1 cellular context compared by ENCODE assay signal in genomic region chr2:33275689-33276444, GRCh38.
TF ChIP-seq lines count a peak whose summit lies in the region.

No MANE protein-coding gene starts in this region.

TF ChIP-seq in HepG2, 621 proteins besides CTCF, POLR2A, EP300 and RAD21 (continued from another document and continues in another):
- TF ChIP-seq TFDP2 (CRISPR knock-in tag; IDR thresholded peaks at IDR 0.05): no peak
- no peak for TF ChIP-seq PPARG (CRISPR knock-in tag; conservative IDR thresholded peaks at IDR 0.05)
- peak; percentile 100 for TF ChIP-seq ZNF18 (CRISPR knock-in tag; IDR thresholded peaks at IDR 0.05; ENCODE audit: insufficient replicate concordance)
- no peak for TF ChIP-seq ZNF556 (CRISPR knock-in tag; IDR thresholded peaks at IDR 0.05; ENCODE audit: borderline replicate concordance)
- no peak for TF ChIP-seq ATAD3A (CRISPR knock-in tag; IDR thresholded peaks at IDR 0.05)
- TF ChIP-seq GMEB1 (CRISPR knock-in tag; IDR thresholded peaks at IDR 0.05; ENCODE audit: borderline replicate concordance): no peak
- TF ChIP-seq NRL (CRISPR knock-in tag; IDR thresholded peaks at IDR 0.05; ENCODE audit: borderline replicate concordance): 0 out of 2 replicates have a peak, but pooled peaks have one; percentile 33
- no peak for TF ChIP-seq ELF4 (CRISPR knock-in tag; IDR thresholded peaks at IDR 0.05; ENCODE audit: borderline replicate concordance)
- no peak for TF ChIP-seq MTF1 (CRISPR knock-in tag; IDR thresholded peaks at IDR 0.05)
- TF ChIP-seq ZNF224 (CRISPR knock-in tag; IDR thresholded peaks at IDR 0.05): no peak
- TF ChIP-seq, protein P1, sequence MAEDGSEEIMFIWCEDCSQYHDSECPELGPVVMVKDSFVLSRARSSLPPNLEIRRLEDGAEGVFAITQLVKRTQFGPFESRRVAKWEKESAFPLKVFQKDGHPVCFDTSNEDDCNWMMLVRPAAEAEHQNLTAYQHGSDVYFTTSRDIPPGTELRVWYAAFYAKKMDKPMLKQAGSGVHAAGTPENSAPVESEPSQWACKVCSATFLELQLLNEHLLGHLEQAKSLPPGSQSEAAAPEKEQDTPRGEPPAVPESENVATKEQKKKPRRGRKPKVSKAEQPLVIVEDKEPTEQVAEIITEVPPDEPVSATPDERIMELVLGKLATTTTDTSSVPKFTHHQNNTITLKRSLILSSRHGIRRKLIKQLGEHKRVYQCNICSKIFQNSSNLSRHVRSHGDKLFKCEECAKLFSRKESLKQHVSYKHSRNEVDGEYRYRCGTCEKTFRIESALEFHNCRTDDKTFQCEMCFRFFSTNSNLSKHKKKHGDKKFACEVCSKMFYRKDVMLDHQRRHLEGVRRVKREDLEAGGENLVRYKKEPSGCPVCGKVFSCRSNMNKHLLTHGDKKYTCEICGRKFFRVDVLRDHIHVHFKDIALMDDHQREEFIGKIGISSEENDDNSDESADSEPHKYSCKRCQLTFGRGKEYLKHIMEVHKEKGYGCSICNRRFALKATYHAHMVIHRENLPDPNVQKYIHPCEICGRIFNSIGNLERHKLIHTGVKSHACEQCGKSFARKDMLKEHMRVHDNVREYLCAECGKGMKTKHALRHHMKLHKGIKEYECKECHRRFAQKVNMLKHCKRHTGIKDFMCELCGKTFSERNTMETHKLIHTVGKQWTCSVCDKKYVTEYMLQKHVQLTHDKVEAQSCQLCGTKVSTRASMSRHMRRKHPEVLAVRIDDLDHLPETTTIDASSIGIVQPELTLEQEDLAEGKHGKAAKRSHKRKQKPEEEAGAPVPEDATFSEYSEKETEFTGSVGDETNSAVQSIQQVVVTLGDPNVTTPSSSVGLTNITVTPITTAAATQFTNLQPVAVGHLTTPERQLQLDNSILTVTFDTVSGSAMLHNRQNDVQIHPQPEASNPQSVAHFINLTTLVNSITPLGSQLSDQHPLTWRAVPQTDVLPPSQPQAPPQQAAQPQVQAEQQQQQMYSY (CRISPR knock-in tag; IDR thresholded peaks at IDR 0.05): no peak
- TF ChIP-seq ARNT (IDR thresholded peaks at IDR 0.05): no peak
- no peak for TF ChIP-seq MLLT10 (CRISPR knock-in tag; IDR thresholded peaks at IDR 0.05)
- no peak for TF ChIP-seq GZF1 (CRISPR knock-in tag; IDR thresholded peaks at IDR 0.05)
- TF ChIP-seq SMYD3 (CRISPR knock-in tag; IDR thresholded peaks at IDR 0.05): no peak
- no peak for TF ChIP-seq CC2D1A (CRISPR knock-in tag; IDR thresholded peaks at IDR 0.05)
- no peak for TF ChIP-seq RBM39 (IDR thresholded peaks at IDR 0.05; ENCODE audit: low read depth, low read length, poor library complexity, severe bottlenecking)
- TF ChIP-seq, protein P2, sequence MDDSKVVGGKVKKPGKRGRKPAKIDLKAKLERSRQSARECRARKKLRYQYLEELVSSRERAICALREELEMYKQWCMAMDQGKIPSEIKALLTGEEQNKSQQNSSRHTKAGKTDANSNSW (CRISPR knock-in tag; IDR thresholded peaks at IDR 0.05; ENCODE audit: borderline replicate concordance): no peak
- TF ChIP-seq THAP9 (CRISPR knock-in tag; IDR thresholded peaks at IDR 0.05; ENCODE audit: borderline replicate concordance): no peak
- TF ChIP-seq NFKB2 (CRISPR knock-in tag; IDR thresholded peaks at IDR 0.05; ENCODE audit: borderline replicate concordance): no peak
- no peak for TF ChIP-seq ZNF143 (CRISPR knock-in tag; IDR thresholded peaks at IDR 0.05)
- TF ChIP-seq U2AF1 (optimal IDR thresholded peaks at IDR 0.05; ENCODE audit: low read depth, low read length): no peak
- no peak for TF ChIP-seq HDAC1 (CRISPR knock-in tag; IDR thresholded peaks at IDR 0.05)
- TF ChIP-seq, protein P3, sequence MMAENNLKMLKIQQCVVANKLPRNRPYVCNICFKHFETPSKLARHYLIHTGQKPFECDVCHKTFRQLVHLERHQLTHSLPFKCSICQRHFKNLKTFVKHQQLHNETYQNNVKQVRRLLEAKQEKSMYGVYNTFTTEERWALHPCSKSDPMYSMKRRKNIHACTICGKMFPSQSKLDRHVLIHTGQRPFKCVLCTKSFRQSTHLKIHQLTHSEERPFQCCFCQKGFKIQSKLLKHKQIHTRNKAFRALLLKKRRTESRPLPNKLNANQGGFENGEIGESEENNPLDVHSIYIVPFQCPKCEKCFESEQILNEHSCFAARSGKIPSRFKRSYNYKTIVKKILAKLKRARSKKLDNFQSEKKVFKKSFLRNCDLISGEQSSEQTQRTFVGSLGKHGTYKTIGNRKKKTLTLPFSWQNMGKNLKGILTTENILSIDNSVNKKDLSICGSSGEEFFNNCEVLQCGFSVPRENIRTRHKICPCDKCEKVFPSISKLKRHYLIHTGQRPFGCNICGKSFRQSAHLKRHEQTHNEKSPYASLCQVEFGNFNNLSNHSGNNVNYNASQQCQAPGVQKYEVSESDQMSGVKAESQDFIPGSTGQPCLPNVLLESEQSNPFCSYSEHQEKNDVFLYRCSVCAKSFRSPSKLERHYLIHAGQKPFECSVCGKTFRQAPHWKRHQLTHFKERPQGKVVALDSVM (CRISPR knock-in tag; IDR thresholded peaks at IDR 0.05): no peak
- no peak for TF ChIP-seq CSRNP2 (CRISPR knock-in tag; conservative IDR thresholded peaks at IDR 0.05; ENCODE audit: low read depth)
- peak; percentile 12 for TF ChIP-seq ASH2L (IDR thresholded peaks at IDR 0.05; ENCODE audit: insufficient read length, low read depth, low read length)
- TF ChIP-seq, protein P4, sequence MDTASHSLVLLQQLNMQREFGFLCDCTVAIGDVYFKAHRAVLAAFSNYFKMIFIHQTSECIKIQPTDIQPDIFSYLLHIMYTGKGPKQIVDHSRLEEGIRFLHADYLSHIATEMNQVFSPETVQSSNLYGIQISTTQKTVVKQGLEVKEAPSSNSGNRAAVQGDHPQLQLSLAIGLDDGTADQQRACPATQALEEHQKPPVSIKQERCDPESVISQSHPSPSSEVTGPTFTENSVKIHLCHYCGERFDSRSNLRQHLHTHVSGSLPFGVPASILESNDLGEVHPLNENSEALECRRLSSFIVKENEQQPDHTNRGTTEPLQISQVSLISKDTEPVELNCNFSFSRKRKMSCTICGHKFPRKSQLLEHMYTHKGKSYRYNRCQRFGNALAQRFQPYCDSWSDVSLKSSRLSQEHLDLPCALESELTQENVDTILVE (CRISPR knock-in tag; IDR thresholded peaks at IDR 0.05): no peak
- no peak for TF ChIP-seq DMTF1 (CRISPR knock-in tag; IDR thresholded peaks at IDR 0.05)
- TF ChIP-seq SP1 (IDR thresholded peaks at IDR 0.05): no peak
- no peak for TF ChIP-seq SP1 (CRISPR knock-in tag; IDR thresholded peaks at IDR 0.05)
- no peak for TF ChIP-seq ZNF564 (CRISPR knock-in tag; IDR thresholded peaks at IDR 0.05)
- TF ChIP-seq NONO (IDR thresholded peaks at IDR 0.05): no peak
- TF ChIP-seq NONO (CRISPR knock-in tag; conservative IDR thresholded peaks at IDR 0.05): no peak
- TF ChIP-seq, protein P5, sequence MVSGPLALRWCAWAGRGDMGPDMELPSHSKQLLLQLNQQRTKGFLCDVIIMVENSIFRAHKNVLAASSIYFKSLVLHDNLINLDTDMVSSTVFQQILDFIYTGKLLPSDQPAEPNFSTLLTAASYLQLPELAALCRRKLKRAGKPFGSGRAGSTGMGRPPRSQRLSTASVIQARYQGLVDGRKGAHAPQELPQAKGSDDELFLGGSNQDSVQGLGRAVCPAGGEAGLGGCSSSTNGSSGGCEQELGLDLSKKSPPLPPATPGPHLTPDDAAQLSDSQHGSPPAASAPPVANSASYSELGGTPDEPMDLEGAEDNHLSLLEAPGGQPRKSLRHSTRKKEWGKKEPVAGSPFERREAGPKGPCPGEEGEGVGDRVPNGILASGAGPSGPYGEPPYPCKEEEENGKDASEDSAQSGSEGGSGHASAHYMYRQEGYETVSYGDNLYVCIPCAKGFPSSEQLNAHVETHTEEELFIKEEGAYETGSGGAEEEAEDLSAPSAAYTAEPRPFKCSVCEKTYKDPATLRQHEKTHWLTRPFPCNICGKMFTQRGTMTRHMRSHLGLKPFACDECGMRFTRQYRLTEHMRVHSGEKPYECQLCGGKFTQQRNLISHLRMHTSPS (CRISPR knock-in tag; IDR thresholded peaks at IDR 0.05; ENCODE audit: low read depth): no peak
- TF ChIP-seq FOXK1 (CRISPR knock-in tag; IDR thresholded peaks at IDR 0.05; ENCODE audit: borderline replicate concordance, low read depth): peak; percentile 50; the same call in 1 of the 2 replicates
- TF ChIP-seq, protein P6, sequence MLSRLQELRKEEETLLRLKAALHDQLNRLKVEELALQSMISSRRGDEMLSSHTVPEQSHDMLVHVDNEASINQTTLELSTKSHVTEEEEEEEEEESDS (CRISPR knock-in tag; IDR thresholded peaks at IDR 0.05; ENCODE audit: borderline replicate concordance): no peak
